ENCODE assay signal across 1 cellular context in the genomic region with DNA sequence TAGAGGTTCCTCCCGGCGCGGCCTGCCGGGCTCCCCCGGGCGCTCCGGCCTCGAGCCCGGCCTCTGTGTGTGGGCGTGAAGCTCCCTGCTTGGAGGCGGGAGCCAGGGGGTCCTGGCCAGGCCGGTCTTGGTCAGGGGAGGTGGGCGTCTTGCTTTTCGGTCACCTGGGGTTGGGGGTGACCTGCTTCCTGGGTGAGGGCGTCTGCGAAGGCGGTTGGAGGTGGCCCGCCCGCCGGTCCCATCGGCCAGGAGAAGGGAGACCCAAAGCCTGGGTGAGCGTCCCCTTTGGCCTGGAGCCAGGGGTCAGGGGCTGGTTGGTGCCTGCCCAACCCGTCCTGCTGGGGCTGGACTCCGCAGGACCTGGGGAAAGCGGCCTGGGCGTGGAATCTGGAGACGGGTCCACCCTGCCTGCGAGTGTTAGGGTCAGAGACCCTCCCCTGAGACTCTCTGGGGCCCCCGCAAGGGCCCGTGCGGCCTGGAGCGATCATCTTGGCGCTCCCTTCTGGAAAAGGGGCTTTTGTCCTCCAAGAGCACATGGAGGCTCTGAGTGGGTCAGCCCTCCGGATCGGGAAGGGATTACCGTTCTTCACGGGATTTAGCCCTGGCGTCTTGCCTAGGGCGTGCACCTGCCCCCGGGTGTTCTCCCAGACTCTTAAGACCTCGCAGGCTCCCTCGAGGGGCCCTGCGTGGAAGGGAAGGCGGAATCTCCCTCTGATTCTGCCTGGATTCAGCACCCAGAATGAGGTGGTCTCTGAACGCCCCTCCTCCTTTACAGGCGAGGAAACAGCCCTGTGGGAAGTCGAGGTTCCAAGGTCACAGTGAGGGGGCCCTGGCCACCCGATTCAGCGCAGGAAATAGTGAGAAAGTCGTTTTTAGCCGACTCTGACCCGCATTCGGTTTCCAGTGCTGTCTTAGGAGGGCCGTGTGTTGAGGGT.
TF ChIP-seq lines count a peak whose summit lies in the region.

No MANE protein-coding gene starts in this region.

TF ChIP-seq in A549, 52 proteins besides CTCF, POLR2A, EP300 and RAD21 (continued from another document):
- TF ChIP-seq, protein P1, sequence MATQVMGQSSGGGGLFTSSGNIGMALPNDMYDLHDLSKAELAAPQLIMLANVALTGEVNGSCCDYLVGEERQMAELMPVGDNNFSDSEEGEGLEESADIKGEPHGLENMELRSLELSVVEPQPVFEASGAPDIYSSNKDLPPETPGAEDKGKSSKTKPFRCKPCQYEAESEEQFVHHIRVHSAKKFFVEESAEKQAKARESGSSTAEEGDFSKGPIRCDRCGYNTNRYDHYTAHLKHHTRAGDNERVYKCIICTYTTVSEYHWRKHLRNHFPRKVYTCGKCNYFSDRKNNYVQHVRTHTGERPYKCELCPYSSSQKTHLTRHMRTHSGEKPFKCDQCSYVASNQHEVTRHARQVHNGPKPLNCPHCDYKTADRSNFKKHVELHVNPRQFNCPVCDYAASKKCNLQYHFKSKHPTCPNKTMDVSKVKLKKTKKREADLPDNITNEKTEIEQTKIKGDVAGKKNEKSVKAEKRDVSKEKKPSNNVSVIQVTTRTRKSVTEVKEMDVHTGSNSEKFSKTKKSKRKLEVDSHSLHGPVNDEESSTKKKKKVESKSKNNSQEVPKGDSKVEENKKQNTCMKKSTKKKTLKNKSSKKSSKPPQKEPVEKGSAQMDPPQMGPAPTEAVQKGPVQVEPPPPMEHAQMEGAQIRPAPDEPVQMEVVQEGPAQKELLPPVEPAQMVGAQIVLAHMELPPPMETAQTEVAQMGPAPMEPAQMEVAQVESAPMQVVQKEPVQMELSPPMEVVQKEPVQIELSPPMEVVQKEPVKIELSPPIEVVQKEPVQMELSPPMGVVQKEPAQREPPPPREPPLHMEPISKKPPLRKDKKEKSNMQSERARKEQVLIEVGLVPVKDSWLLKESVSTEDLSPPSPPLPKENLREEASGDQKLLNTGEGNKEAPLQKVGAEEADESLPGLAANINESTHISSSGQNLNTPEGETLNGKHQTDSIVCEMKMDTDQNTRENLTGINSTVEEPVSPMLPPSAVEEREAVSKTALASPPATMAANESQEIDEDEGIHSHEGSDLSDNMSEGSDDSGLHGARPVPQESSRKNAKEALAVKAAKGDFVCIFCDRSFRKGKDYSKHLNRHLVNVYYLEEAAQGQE (IDR thresholded peaks at IDR 0.05) = peak; percentile 41; the same call in 1 of the 2 replicates
TF ChIP-seq in A549: peak in this region for 3.
